8 cellular contexts compared by ENCODE assay signal in genomic region chr15:75720787-75721461, GRCh38. TPM values are rescaled to one million over a fixed set of nuclear protein-coding genes. Genes with fewer than 3 reads are reported as not detected.
DNase-seq lines count a peak whose midpoint lies in the region; ATAC-seq and TF ChIP-seq lines count a peak whose summit lies in the region.

No MANE protein-coding gene starts in this region.

- H3K79me2 ChIP-seq in DND-41 (ENCODE audit: insufficient read depth, low read length) = no peaks in the 10 kb centered on the region

- peak; percentile 48 for TF ChIP-seq CTCF in DND-41 (IDR thresholded peaks at IDR 0.05; ENCODE audit: borderline replicate concordance, extremely low read depth, low read length, poor library complexity, severe bottlenecking)
- TF ChIP-seq CTCF in Peyer's patch (IDR thresholded peaks at IDR 0.05) = peak in 4 of 6 experiments; percentile 16 to 66 (median 54)
- TF ChIP-seq CTCF in omental fat pad (IDR thresholded peaks at IDR 0.05) = no peak

- TF ChIP-seq EP300 in Ishikawa (IDR thresholded peaks at IDR 0.05; ENCODE audit: borderline replicate concordance) = no peak

- no peak overlapping the region for H3K27ac ChIP-seq in DND-41 (ENCODE audit: low read length)
- no peak overlapping the region for H3K27ac ChIP-seq in Peyer's patch

- H3K9me3 ChIP-seq in DND-41 (ENCODE audit: insufficient read depth, low read length, severe bottlenecking) = no peaks in the 10 kb centered on the region
- no peaks in the 10 kb centered on the region for H3K9me3 ChIP-seq in Peyer's patch

- no peak overlapping the region for H3K9ac ChIP-seq in DND-41 (ENCODE audit: low read depth, low read length)

- no peak overlapping the region for H2AFZ ChIP-seq in DND-41 (ENCODE audit: low read depth, low read length)

- no peaks in the 10 kb centered on the region for H3K36me3 ChIP-seq in DND-41 (ENCODE audit: insufficient read depth, low read length)
- H3K36me3 ChIP-seq in Peyer's patch = no peaks in the 10 kb centered on the region

- H3K4me3 ChIP-seq in DND-41 (ENCODE audit: low read depth in 1 of 2, low read length in 2 of 2) (no peak overlapping the region), Peyer's patch (no peak overlapping the region)

- H3K4me1 ChIP-seq in DND-41 (ENCODE audit: insufficient read depth, low read length) = no peaks in the 10 kb centered on the region
- H3K4me1 ChIP-seq in Peyer's patch = peaks cover 0 to 33% (median 4%) of the 10 kb centered on the region in 4 donors

- peak; percentile 47 for TF ChIP-seq RAD21 in Ishikawa (IDR thresholded peaks at IDR 0.05; ENCODE audit: low read depth)

- peak; percentile 42; the same call in 2 of the 3 replicates for ATAC-seq in DND-41 (ENCODE audit: insufficient read depth, low read depth)
- ATAC-seq in omental fat pad (ENCODE audit: low FRiP score) = no peak
- ATAC-seq in HG03354 (IDR thresholded peaks at IDR 0.05; ENCODE audit: poor library complexity, severe bottlenecking, unreplicated experiment) = no peak

- H3K27me3 ChIP-seq in DND-41 (ENCODE audit: insufficient read depth, low read length, poor library complexity) (peaks cover 3% of the 10 kb centered on the region), Peyer's patch (no peaks in the 10 kb centered on the region)

- TF ChIP-seq POLR2A in Peyer's patch (IDR thresholded peaks at IDR 0.05) = no peak

- no peak overlapping the region for H3K4me2 ChIP-seq in DND-41 (ENCODE audit: insufficient read depth, low read length)

- no peaks in the 10 kb centered on the region for H4K20me1 ChIP-seq in DND-41 (ENCODE audit: insufficient read depth, low read length)

- DNase-seq in DND-41 (peak; percentile 29), Peyer's patch (peak in 2 of 3 donors; percentile 89 to 92), dermis blood vessel endothelial cell (peak; percentile 61), omental fat pad (ENCODE audit: low spot score) (peak; percentile 46), HuH-7.5 (ENCODE audit: low spot score) (no peak), DMS114 treated with DMSO at 0.1 percent for 48 hours (lab: John Stamatoyannopoulos, UW; ENCODE audit: unreplicated experiment) (no peak)

TF ChIP-seq in Ishikawa, 13 proteins besides CTCF, POLR2A, EP300 and RAD21:
- TF ChIP-seq TEAD4 (IDR thresholded peaks at IDR 0.05) = no peak
- TF ChIP-seq NFIC (IDR thresholded peaks at IDR 0.05) = peak; percentile 78
- TF ChIP-seq TCF12 (IDR thresholded peaks at IDR 0.05; ENCODE audit: low read depth) = peak; percentile 13; the same call in 1 of the 2 replicates
- TF ChIP-seq MAX (IDR thresholded peaks at IDR 0.05) = peak; percentile 57
- no peak for TF ChIP-seq TAF1 (IDR thresholded peaks at IDR 0.05; ENCODE audit: low read depth)
- no peak for TF ChIP-seq YY1 (IDR thresholded peaks at IDR 0.05; ENCODE audit: low read depth)
- no peak for TF ChIP-seq REST (IDR thresholded peaks at IDR 0.05; ENCODE audit: low read depth)
- TF ChIP-seq USF1 (IDR thresholded peaks at IDR 0.05) = no peak
- TF ChIP-seq EGR1 (IDR thresholded peaks at IDR 0.05) = no peak
- TF ChIP-seq ZBTB7A (IDR thresholded peaks at IDR 0.05; ENCODE audit: low read depth) = no peak
- no peak for TF ChIP-seq CREB1 (IDR thresholded peaks at IDR 0.05; ENCODE audit: low read depth)
- no peak for TF ChIP-seq FOXM1 (IDR thresholded peaks at IDR 0.05; ENCODE audit: borderline replicate concordance, low read depth)
- TF ChIP-seq CEBPB (IDR thresholded peaks at IDR 0.05) = no peak

RNA-seq across cellular contexts. Expression of gene CSPG4, which starts 8.3 kb away (rescaled TPM):
- total RNA-seq in Peyer's patch = 10 to 100 TPM in 1 of 4 donors, 1 to 10 TPM in 3; 2.8 to 15.7 (median 6.3) TPM
- 0.19 and 0.68 TPM in 2 replicates for total RNA-seq in dermis blood vessel endothelial cell
- total RNA-seq in omental fat pad = 100 to 1,000 TPM in 1 of 4 donors, 10 to 100 TPM in 3; 29.9 to 144 (median 49.7) TPM

Comparison
In these comparisons a context has a peak if more than half of its experiments do, and no peak if none do; other contexts are left out.
1. DNase-seq: peak in DND-41 (single experiment), Peyer's patch (2 of 3), dermis blood vessel endothelial cell (single experiment) and omental fat pad (single experiment); none in HuH-7.5 (single experiment) and DMS114 treated with DMSO at 0.1 percent for 48 hours (single experiment).
2. CTCF ChIP-seq: peak in DND-41 (single experiment) and Peyer's patch (4 of 6); none in omental fat pad (0 of 3).